ENCODE assay signal across 8 cellular contexts in genomic region chr2:55014962-55015939, GRCh38. TPM values are rescaled to one million over a fixed set of nuclear protein-coding genes. Genes with fewer than 3 reads are reported as not detected.
DNase-seq lines count a peak whose midpoint lies in the region; ATAC-seq and TF ChIP-seq lines count a peak whose summit lies in the region.

No MANE protein-coding gene starts in this region.

- H3K4me3 ChIP-seq in trophoblast cell (ENCODE audit: low read depth, low read length) = no peak overlapping the region

- DNase-seq in Ammon's horn (ENCODE audit: low spot score) (peak; percentile 88), NCI-H524 (lab: John Stamatoyannopoulos, UW) (peak; percentile 47 to 84), foreskin keratinocyte (peak; percentile 27 to 48), trophoblast cell (peak; percentile 30 to 74)
- peak; percentile 49 for DNase-seq in activated CD8-positive, alpha-beta T cell treated with anti-CD3 and anti-CD28 coated beads, Interleukin-2, amount 10 ng/mL, durations not matched to agents 7 days and 5 days

- no peaks in the 10 kb centered on the region for H3K27me3 Mint-ChIP-seq in activated CD8-positive, alpha-beta T cell treated with anti-CD3 and anti-CD28 coated beads, Interleukin-2, amount 10 ng/mL, durations not matched to agents 7 days and 5 days (ENCODE audit: low read depth)

- H2BK5ac ChIP-seq in trophoblast cell (ENCODE audit: low read depth, low read length, poor library complexity) = no peak overlapping the region

- H4K91ac ChIP-seq in trophoblast cell (ENCODE audit: low read depth, low read length) = no peak overlapping the region

- no peak overlapping the region for H3K9ac ChIP-seq in trophoblast cell (ENCODE audit: low read length)

- H4K12ac ChIP-seq in trophoblast cell (ENCODE audit: low read depth, low read length) = no peak overlapping the region

- no peak overlapping the region for H2AFZ ChIP-seq in trophoblast cell (ENCODE audit: insufficient read depth, low read length, poor library complexity)

- H3K4me1 ChIP-seq in foreskin keratinocyte = peaks cover 80% of the 10 kb centered on the region
- peaks cover 0 to 3% of the 10 kb centered on the region in 2 experiments for H3K4me1 ChIP-seq in trophoblast cell (ENCODE audit: control insufficient read depth in 1 of 2, insufficient read depth in 2 of 2, low read length in 2 of 2)

- no peak overlapping the region for H3K23ac ChIP-seq in trophoblast cell (ENCODE audit: low read length)

- no peak for ATAC-seq in activated CD8-positive, alpha-beta T cell treated with anti-CD3 and anti-CD28 coated beads, Interleukin-2, amount 10 ng/mL, durations not matched to agents 7 days and 5 days
- ATAC-seq in foreskin keratinocyte = peak; percentile 56
- no peak for ATAC-seq in HG03460 (IDR thresholded peaks at IDR 0.05; ENCODE audit: unreplicated experiment)
- no peak for ATAC-seq in HG03432 (IDR thresholded peaks at IDR 0.05; ENCODE audit: unreplicated experiment)

- H3K79me1 ChIP-seq in trophoblast cell (ENCODE audit: low read length) = no peaks in the 10 kb centered on the region

- peaks cover 14% of the 10 kb centered on the region for H3K36me3 Mint-ChIP-seq in activated CD8-positive, alpha-beta T cell treated with anti-CD3 and anti-CD28 coated beads, Interleukin-2, amount 10 ng/mL, durations not matched to agents 7 days and 5 days (ENCODE audit: low read depth)

- no peak overlapping the region for H2AK5ac ChIP-seq in trophoblast cell (ENCODE audit: low read length)

- H3K27me3 ChIP-seq in foreskin keratinocyte (no peaks in the 10 kb centered on the region), trophoblast cell (ENCODE audit: insufficient read depth, low read length) (no peaks in the 10 kb centered on the region)

- no peaks in the 10 kb centered on the region for H3K9me3 Mint-ChIP-seq in activated CD8-positive, alpha-beta T cell treated with anti-CD3 and anti-CD28 coated beads, Interleukin-2, amount 10 ng/mL, durations not matched to agents 7 days and 5 days (ENCODE audit: insufficient read depth)

- peaks cover 31% of the 10 kb centered on the region for H3K4me1 Mint-ChIP-seq in activated CD8-positive, alpha-beta T cell treated with anti-CD3 and anti-CD28 coated beads, Interleukin-2, amount 10 ng/mL, durations not matched to agents 7 days and 5 days (ENCODE audit: low read depth)

- H3K9me3 ChIP-seq in trophoblast cell (ENCODE audit: insufficient read depth, low read depth, low read length) = no peaks in the 10 kb centered on the region

- no peak overlapping the region for H3K4me2 ChIP-seq in trophoblast cell (ENCODE audit: low read length)

- no peak overlapping the region for H3K18ac ChIP-seq in trophoblast cell (ENCODE audit: low read length)

- no peak overlapping the region for H3K14ac ChIP-seq in trophoblast cell (ENCODE audit: low read length)

- H2BK120ac ChIP-seq in trophoblast cell (ENCODE audit: insufficient read depth, low read length, poor library complexity) = no peak overlapping the region

- peaks cover 0 to 1% of the 10 kb centered on the region in 2 experiments for H3K36me3 ChIP-seq in trophoblast cell (ENCODE audit: control insufficient read depth in 1 of 2, insufficient read depth in 2 of 2, low read length in 2 of 2)

- H3K27ac ChIP-seq in foreskin keratinocyte = no peak overlapping the region
- H3K27ac ChIP-seq in trophoblast cell (ENCODE audit: low read depth, low read length) = no peak overlapping the region

- H3K79me2 ChIP-seq in trophoblast cell (ENCODE audit: control insufficient read depth, insufficient read depth, low read length, poor library complexity) = peaks cover 3% of the 10 kb centered on the region

- H3K4ac ChIP-seq in trophoblast cell (ENCODE audit: low read depth, low read length) = no peak overlapping the region

- TF ChIP-seq CTCF in GM12872 (IDR thresholded peaks at IDR 0.05; ENCODE audit: insufficient read depth, low read depth, low read length) = peak; percentile 52
- peak; percentile 82 for TF ChIP-seq CTCF in foreskin keratinocyte (conservative IDR thresholded peaks at IDR 0.05)

- POLR2A ChIA-PET in activated CD8-positive, alpha-beta T cell treated with anti-CD3 and anti-CD28 coated beads, Interleukin-2, amount 10 ng/mL, durations not matched to agents 7 days and 5 days (lab: Charles Lee) = interaction anchor here (0.6 kb wide), 1 partner anchor 246 kb away, joined by 3 read pairs; no protein-coding TSS in a partner anchor

- no peak overlapping the region for H2BK12ac ChIP-seq in trophoblast cell (ENCODE audit: low read length)

- H4K8ac ChIP-seq in trophoblast cell (ENCODE audit: low read depth, low read length) = no peak overlapping the region

- no peak overlapping the region for H3K4me3 Mint-ChIP-seq in activated CD8-positive, alpha-beta T cell treated with anti-CD3 and anti-CD28 coated beads, Interleukin-2, amount 10 ng/mL, durations not matched to agents 7 days and 5 days

- WGBS in trophoblast cell (ENCODE audit: extremely low coverage, insufficient coverage, insufficient read length) = no CpG with 5 or more reads among the region's 6 CpGs

- CTCF ChIA-PET in activated CD8-positive, alpha-beta T cell treated with anti-CD3 and anti-CD28 coated beads, Interleukin-2, amount 10 ng/mL, durations not matched to agents 7 days and 5 days (lab: Charles Lee) = interaction anchor here (0.6 to 6.8 kb wide), 14 partner anchors 9 to 162 kb away, joined by 3 to 43 read pairs (median 3); partner anchors contain the start of gene RTN4

- H3K27ac Mint-ChIP-seq in activated CD8-positive, alpha-beta T cell treated with anti-CD3 and anti-CD28 coated beads, Interleukin-2, amount 10 ng/mL, durations not matched to agents 7 days and 5 days = no peak overlapping the region

RNA-seq across cellular contexts. Expression of gene RTN4, which starts 35.0 kb away (rescaled TPM):
- total RNA-seq in activated CD8-positive, alpha-beta T cell treated with anti-CD3 and anti-CD28 coated beads, Interleukin-2, amount 10 ng/mL, durations not matched to agents 7 days and 5 days = 10 to 100 TPM; 90.3 to 93.9 TPM
- 271 and 333 TPM in 2 replicates for total RNA-seq in foreskin keratinocyte
- polyA plus RNA-seq in foreskin keratinocyte = 226 and 280 TPM in 2 replicates
- polyA plus RNA-seq in trophoblast cell (2013) = 687 and 700 TPM in 2 replicates

Comparison
In these comparisons a context has a peak if more than half of its experiments do, and no peak if none do; other contexts are left out.
1. DNase-seq: peak in every context shown above with its lines; median percentile 88 in Ammon's horn; 66 in NCI-H524; 52 in trophoblast cell; 49 in activated CD8-positive, alpha-beta T cell treated with anti-CD3 and anti-CD28 coated beads, Interleukin-2, amount 10 ng/mL, durations not matched to agents 7 days and 5 days; 38 in foreskin keratinocyte.